8 cellular contexts compared by ENCODE assay signal in the genomic region with DNA sequence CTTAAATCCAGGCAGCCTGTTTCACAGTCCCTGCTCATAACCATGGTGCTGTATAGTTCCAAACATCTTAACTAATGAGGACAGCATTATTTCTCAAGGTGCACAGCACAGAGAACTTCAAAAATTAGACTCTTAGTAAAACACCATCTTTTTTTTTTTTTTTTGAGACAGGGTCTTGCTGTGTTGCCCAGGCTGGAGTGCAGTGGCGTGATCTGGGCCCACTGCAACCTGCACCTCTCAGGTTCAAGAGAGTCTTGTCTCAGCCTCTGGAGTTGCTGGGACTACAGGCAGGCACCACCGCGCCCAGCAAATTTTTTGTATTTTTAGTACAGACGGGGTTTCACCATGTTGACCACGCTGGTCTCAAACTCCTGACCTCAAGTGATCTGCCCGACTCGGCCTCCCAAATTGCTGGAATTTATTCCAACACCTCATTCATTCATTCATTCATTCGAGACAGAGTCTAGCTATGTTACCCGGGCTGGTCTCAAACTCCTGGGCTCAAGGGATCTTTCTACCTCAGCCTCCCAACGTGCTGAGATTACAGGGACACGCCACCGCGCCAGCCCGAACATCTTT. TPM values are rescaled to one million over a fixed set of nuclear protein-coding genes. Genes with fewer than 3 reads are reported as not detected.
DNase-seq lines count a peak whose midpoint lies in the region; ATAC-seq and TF ChIP-seq lines count a peak whose summit lies in the region.

No MANE protein-coding gene starts in this region.

- H3K27me3 ChIP-seq in mucosa of rectum (ENCODE audit: control insufficient read depth in 2 of 2, insufficient read depth in 2 of 2, low read length in 2 of 2) = no peaks in the 10 kb centered on the region

- peak overlapping the region; percentile 91 to 93 for H3K9ac ChIP-seq in mucosa of rectum (ENCODE audit: low read depth in 1 of 2, low read length in 2 of 2)

- peaks cover 15% of the 10 kb centered on the region for H3K4me1 Mint-ChIP-seq in MCF 10A (ENCODE audit: insufficient read depth, unreplicated experiment)

- H3K4me3 Mint-ChIP-seq in MCF 10A (ENCODE audit: unreplicated experiment) = peak overlapping the region; percentile 82

- no peaks in the 10 kb centered on the region for H3K9me3 Mint-ChIP-seq in MCF 10A (ENCODE audit: unreplicated experiment)

- peak overlapping the region; percentile 62 for H3K4me3 ChIP-seq in AG04449 (ENCODE audit: low read depth, low read length)
- H3K4me3 ChIP-seq in mucosa of rectum (ENCODE audit: low read length in 2 of 2) = peak overlapping the region; percentile 85 to 87

- CTCF ChIA-PET in AG04449 (lab: Yijun Ruan, JAX) = interaction anchor here (0.7 to 3.5 kb wide), 3 partner anchors 19 to 77 kb away, joined by 3 to 20 read pairs (median 4); no protein-coding TSS in a partner anchor
- CTCF ChIA-PET in MCF 10A (lab: Yijun Ruan, JAX) = interaction anchor here (1.0 to 1.3 kb wide), 2 partner anchors 18 to 65 kb away, joined by 4 to 5 read pairs; no protein-coding TSS in a partner anchor

- intact Hi-C loops in MCF 10A (cut with micrococcal nuclease) = loop anchor here (5.0 kb wide), 1 partner anchor 129 kb away; the partner anchor contains the start of gene ANXA11

- DNase-seq in AG04449 (ENCODE audit: low read depth, low spot score) (no peak), MCF 10A (ENCODE audit: unreplicated experiment) (no peak), KG1 (lab: John Stamatoyannopoulos, UW) (no peak), NOMO-1 treated with dmso at 0.1 percent for 144 hours (lab: John Stamatoyannopoulos, UW; ENCODE audit: unreplicated experiment) (no peak)
- no peak for DNase-seq in central memory CD4-positive, alpha-beta T cell

- no peaks in the 10 kb centered on the region for H3K9me3 ChIP-seq in mucosa of rectum (ENCODE audit: control insufficient read depth in 2 of 2, low read length in 2 of 2)

- no TSS peak for BruUV-seq in MCF 10A (replicated peaks; lab: Mats Ljungman, UMichigan)

- no peaks in the 10 kb centered on the region for H3K27me3 Mint-ChIP-seq in MCF 10A (ENCODE audit: insufficient read depth, unreplicated experiment)

- peak overlapping the region; percentile 91 for H3K27ac Mint-ChIP-seq in MCF 10A (ENCODE audit: low read depth, unreplicated experiment)

- ATAC-seq in HG03025 (IDR thresholded peaks at IDR 0.05; ENCODE audit: low FRiP score, unreplicated experiment) = peak; percentile 13
- no peak for ATAC-seq in HG03039 (IDR thresholded peaks at IDR 0.05; ENCODE audit: unreplicated experiment)

- POLR2A ChIA-PET in AG04449 (lab: Yijun Ruan, JAX) (no interaction called here), MCF 10A (lab: Yijun Ruan, JAX) (interaction anchor here (0.6 to 2.8 kb wide), 4 partner anchors 40 to 87 kb away, joined by 3 to 13 read pairs (median 3); no protein-coding TSS in a partner anchor)

- no peaks in the 10 kb centered on the region for H3K36me3 ChIP-seq in mucosa of rectum (ENCODE audit: control insufficient read depth in 2 of 2, insufficient read depth in 2 of 2, low read length in 2 of 2)

- H3K4me1 ChIP-seq in mucosa of rectum (ENCODE audit: control insufficient read depth in 2 of 2, insufficient read depth in 2 of 2, low read length in 2 of 2) = peaks cover 5 to 11% of the 10 kb centered on the region in 2 donors

- H3K36me3 Mint-ChIP-seq in MCF 10A (ENCODE audit: insufficient read depth, unreplicated experiment) = peaks cover 4% of the 10 kb centered on the region

- TF ChIP-seq CTCF in AG04449 (IDR thresholded peaks at IDR 0.05; ENCODE audit: insufficient read depth, low read length, missing control alignments) = no peak
- no peak for TF ChIP-seq CTCF in MCF 10A (IDR thresholded peaks at IDR 0.05; ENCODE audit: unreplicated experiment)

- peak overlapping the region; percentile 93 to 96 for H3K27ac ChIP-seq in mucosa of rectum (ENCODE audit: low read depth in 2 of 2, low read length in 2 of 2)

RNA-seq across cellular contexts. Expression of gene TMEM254, which starts 0.5 kb away (rescaled TPM):
- 24.7 and 31.6 TPM in 2 replicates for total RNA-seq in MCF 10A (2022)

RNA-seq across cellular contexts. Expression of gene PLAC9, which starts 54.6 kb away (rescaled TPM):
- total RNA-seq in MCF 10A (2022) = 0.93 and 1.0 TPM in 2 replicates
